In the genomic region with DNA sequence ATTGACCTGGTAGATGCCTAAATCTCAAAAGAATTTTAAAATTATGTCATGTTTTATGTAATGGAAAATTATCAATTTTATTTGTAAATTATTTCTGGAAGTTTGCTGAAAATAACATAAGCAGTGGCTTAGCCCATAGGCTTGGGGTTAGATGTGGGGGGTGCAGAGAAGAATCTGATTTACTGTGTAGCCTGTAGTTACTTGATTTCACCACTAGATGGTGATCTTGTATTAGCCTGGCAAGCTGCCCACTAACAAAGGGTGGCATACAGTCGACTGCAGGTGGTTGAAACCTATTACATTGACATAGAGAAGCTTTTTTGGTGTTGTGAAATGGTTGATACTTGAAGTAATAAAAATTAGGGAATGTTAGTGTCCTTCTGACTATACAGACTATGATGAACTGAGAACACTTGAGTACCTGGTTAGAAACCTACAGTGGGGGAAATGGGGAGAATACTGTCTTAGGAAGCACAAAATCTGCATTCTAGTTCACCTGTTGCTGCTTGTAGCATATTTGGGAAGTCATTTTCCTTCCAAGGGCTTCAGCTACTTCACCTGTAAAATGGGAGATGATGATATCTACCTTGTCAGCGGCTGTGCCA, we compare ENCODE assay signal across 8 cellular contexts.
DNase-seq lines count a peak whose midpoint lies in the region; ATAC-seq and TF ChIP-seq lines count a peak whose summit lies in the region.

No MANE protein-coding gene starts in this region.

- no peak overlapping the region for H3K27ac ChIP-seq in parathyroid adenoma

- ATAC-seq in GM21423 (IDR thresholded peaks at IDR 0.05; ENCODE audit: unreplicated experiment) (peak; percentile 98), HG03558 (IDR thresholded peaks at IDR 0.05; ENCODE audit: extremely low read depth, unreplicated experiment) (peak; percentile 90)
- peak; percentile 63 to 66 for ATAC-seq in activated T-cell treated with anti-CD3 and anti-CD28 coated beads, Interleukin-2, amount 50 U/mL, for 72 hours (replicated peaks in 1 of 2)

- DNase-seq in GM03348 (ENCODE audit: low spot score): peak; percentile 71
- peak; percentile 49 for DNase-seq in NCI-H524 treated with DMSO at 0.1 percent for 48 hours (lab: John Stamatoyannopoulos, UW)
- peak; percentile 7 to 28 for DNase-seq in activated T-cell treated with anti-CD3 and anti-CD28 coated beads, Interleukin-2, amount 50 U/mL, for 72 hours
- no peak for DNase-seq in glutamatergic neuron
- DNase-seq in GOT3 (lab: John Stamatoyannopoulos, UW): no peak

- no peaks in the 10 kb centered on the region for H3K27me3 Mint-ChIP-seq in activated T-cell treated with anti-CD3 and anti-CD28 coated beads, Interleukin-2, amount 50 U/mL, for 72 hours (ENCODE audit: low read depth)
- H3K27me3 Mint-ChIP-seq in glutamatergic neuron (ENCODE audit: unreplicated experiment): no peaks in the 10 kb centered on the region

- H3K4me1 Mint-ChIP-seq in activated T-cell treated with anti-CD3 and anti-CD28 coated beads, Interleukin-2, amount 50 U/mL, for 72 hours (ENCODE audit: low read depth): no peaks in the 10 kb centered on the region
- H3K4me1 Mint-ChIP-seq in glutamatergic neuron (ENCODE audit: low read depth, unreplicated experiment): peaks cover 12% of the 10 kb centered on the region

- no peak overlapping the region for H3K4me3 Mint-ChIP-seq in activated T-cell treated with anti-CD3 and anti-CD28 coated beads, Interleukin-2, amount 50 U/mL, for 72 hours
- no peak overlapping the region for H3K4me3 Mint-ChIP-seq in glutamatergic neuron (ENCODE audit: unreplicated experiment)

- H3K4me1 ChIP-seq in parathyroid adenoma: peaks cover 10% of the 10 kb centered on the region

- no peak overlapping the region for H3K4me2 ChIP-seq in parathyroid adenoma (ENCODE audit: low read length)

- no peak overlapping the region for H3K9ac ChIP-seq in parathyroid adenoma

- no peaks in the 10 kb centered on the region for H3K9me3 ChIP-seq in parathyroid adenoma (ENCODE audit: control insufficient read depth, low read length)

- TF ChIP-seq CTCF in glutamatergic neuron (IDR thresholded peaks at IDR 0.05; ENCODE audit: partially characterized antibody, unreplicated experiment) (peak; percentile 99), parathyroid adenoma (IDR thresholded peaks at IDR 0.05) (peak; percentile 98)

- H3K36me3 Mint-ChIP-seq in activated T-cell treated with anti-CD3 and anti-CD28 coated beads, Interleukin-2, amount 50 U/mL, for 72 hours (ENCODE audit: insufficient read depth in 2 of 2): no peaks in the 10 kb centered on the region
- no peaks in the 10 kb centered on the region for H3K36me3 Mint-ChIP-seq in glutamatergic neuron (ENCODE audit: unreplicated experiment)

- H3K27ac Mint-ChIP-seq in activated T-cell treated with anti-CD3 and anti-CD28 coated beads, Interleukin-2, amount 50 U/mL, for 72 hours: no peak overlapping the region
- no peak overlapping the region for H3K27ac Mint-ChIP-seq in glutamatergic neuron (ENCODE audit: unreplicated experiment)

- no peak overlapping the region for H2AFZ ChIP-seq in parathyroid adenoma

- no peak overlapping the region for H3K4me3 ChIP-seq in parathyroid adenoma (ENCODE audit: low read depth, low read length)

- no peaks in the 10 kb centered on the region for H3K27me3 ChIP-seq in parathyroid adenoma (ENCODE audit: control insufficient read depth, insufficient read depth, low read length)

- H3K79me2 ChIP-seq in parathyroid adenoma: no peaks in the 10 kb centered on the region

- no peaks in the 10 kb centered on the region for H3K9me3 Mint-ChIP-seq in activated T-cell treated with anti-CD3 and anti-CD28 coated beads, Interleukin-2, amount 50 U/mL, for 72 hours
- no peaks in the 10 kb centered on the region for H3K9me3 Mint-ChIP-seq in glutamatergic neuron (ENCODE audit: unreplicated experiment)

- H3K36me3 ChIP-seq in parathyroid adenoma (ENCODE audit: control insufficient read depth, insufficient read depth, low read length): no peaks in the 10 kb centered on the region

Comparison
In these comparisons a context has a peak if more than half of its experiments do, and no peak if none do; other contexts are left out.
1. DNase-seq: peak in GM03348 (single experiment), NCI-H524 treated with DMSO at 0.1 percent for 48 hours (single experiment) and activated T-cell treated with anti-CD3 and anti-CD28 coated beads, Interleukin-2, amount 50 U/mL, for 72 hours (2 of 2); none in glutamatergic neuron (single experiment) and GOT3 (single experiment).
2. Peak in every context shown above with its lines, with median percentiles within 50 percentile points of each other: ATAC-seq.